ENCODE assay signal across 8 cellular contexts in the genomic region with DNA sequence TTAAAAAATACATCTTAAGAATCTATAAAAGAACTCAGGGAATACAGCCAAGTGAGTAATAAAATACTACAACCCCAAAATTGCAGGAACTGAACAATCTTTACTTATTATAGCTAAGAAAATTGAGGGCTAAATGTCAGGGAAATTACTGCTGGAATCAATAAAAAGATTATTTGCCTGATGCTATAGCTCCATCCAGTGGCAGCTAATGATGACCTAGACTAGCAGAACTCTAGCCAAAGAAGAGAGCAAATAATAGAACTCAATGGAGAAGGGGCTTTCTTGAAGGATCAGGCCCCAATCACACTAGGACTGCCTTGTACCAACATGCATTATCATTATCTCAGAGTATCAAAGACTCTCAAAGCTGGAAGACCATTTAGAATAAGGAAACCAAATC.
A peak's percentile ranks its signal among the peaks of the same experiment; 100 is the strongest.
DNase-seq lines count a peak whose midpoint lies in the region; ATAC-seq lines count a peak whose summit lies in the region.

No MANE protein-coding gene starts in this region.

- H3K9me2 ChIP-seq in GM23248 (ENCODE audit: insufficient read depth): no peaks in the 10 kb centered on the region

- in situ Hi-C loops in GM23248 (cut with MboI): no loop called here

- no peak overlapping the region for H2AFZ ChIP-seq in GM23248

- H3K4me3 ChIP-seq in GM23248: no peak overlapping the region

- no peak overlapping the region for H3K4me2 ChIP-seq in GM23248 (ENCODE audit: unreplicated experiment)

- H3K9me3 ChIP-seq in GM23248 (ENCODE audit: low read depth): no peaks in the 10 kb centered on the region

- DNase-seq in Ammon's horn (ENCODE audit: low spot score): peak; percentile 7
- peak; percentile 68 for DNase-seq in GM23248
- peak; percentile 56 for DNase-seq in OCI-M1 (lab: John Stamatoyannopoulos, UW)
- peak; percentile 45 for DNase-seq in foreskin melanocyte
- no peak for DNase-seq in NCI-H2196 (lab: John Stamatoyannopoulos, UW; ENCODE audit: unreplicated experiment)
- no peak for DNase-seq in NCI-H1092 treated with DMSO at 0.1 percent for 48 hours (lab: John Stamatoyannopoulos, UW)

- no peaks in the 10 kb centered on the region for H3K36me3 ChIP-seq in GM23248 (ENCODE audit: low read depth)

- H3K4me1 ChIP-seq in GM23248 (ENCODE audit: insufficient read depth): peaks cover 12% of the 10 kb centered on the region

- no peaks in the 10 kb centered on the region for H3K27me3 ChIP-seq in GM23248 (replicated peaks; ENCODE audit: insufficient read depth)

- no peaks in the 10 kb centered on the region for H4K20me1 ChIP-seq in GM23248 (ENCODE audit: insufficient read depth)

- ATAC-seq in HG03159 (IDR thresholded peaks at IDR 0.05; ENCODE audit: unreplicated experiment) (no peak), GM19395 (IDR thresholded peaks at IDR 0.05; ENCODE audit: unreplicated experiment) (no peak)

- H3K9ac ChIP-seq in GM23248: no peak overlapping the region

- no peaks in the 10 kb centered on the region for H3K79me2 ChIP-seq in GM23248 (ENCODE audit: insufficient read depth)

- no peak overlapping the region for H3K27ac ChIP-seq in GM23248

- H3F3A ChIP-seq in GM23248 (ENCODE audit: insufficient read depth): no peaks in the 10 kb centered on the region

Comparison
In these comparisons a context has a peak if more than half of its experiments do, and no peak if none do; other contexts are left out.
1. DNase-seq: peak in Ammon's horn (single experiment), GM23248 (single experiment), OCI-M1 (single experiment) and foreskin melanocyte (single experiment); none in NCI-H2196 (single experiment) and NCI-H1092 treated with DMSO at 0.1 percent for 48 hours (single experiment).